Comparison of ENCODE assay signal across 8 cellular contexts in the genomic region with DNA sequence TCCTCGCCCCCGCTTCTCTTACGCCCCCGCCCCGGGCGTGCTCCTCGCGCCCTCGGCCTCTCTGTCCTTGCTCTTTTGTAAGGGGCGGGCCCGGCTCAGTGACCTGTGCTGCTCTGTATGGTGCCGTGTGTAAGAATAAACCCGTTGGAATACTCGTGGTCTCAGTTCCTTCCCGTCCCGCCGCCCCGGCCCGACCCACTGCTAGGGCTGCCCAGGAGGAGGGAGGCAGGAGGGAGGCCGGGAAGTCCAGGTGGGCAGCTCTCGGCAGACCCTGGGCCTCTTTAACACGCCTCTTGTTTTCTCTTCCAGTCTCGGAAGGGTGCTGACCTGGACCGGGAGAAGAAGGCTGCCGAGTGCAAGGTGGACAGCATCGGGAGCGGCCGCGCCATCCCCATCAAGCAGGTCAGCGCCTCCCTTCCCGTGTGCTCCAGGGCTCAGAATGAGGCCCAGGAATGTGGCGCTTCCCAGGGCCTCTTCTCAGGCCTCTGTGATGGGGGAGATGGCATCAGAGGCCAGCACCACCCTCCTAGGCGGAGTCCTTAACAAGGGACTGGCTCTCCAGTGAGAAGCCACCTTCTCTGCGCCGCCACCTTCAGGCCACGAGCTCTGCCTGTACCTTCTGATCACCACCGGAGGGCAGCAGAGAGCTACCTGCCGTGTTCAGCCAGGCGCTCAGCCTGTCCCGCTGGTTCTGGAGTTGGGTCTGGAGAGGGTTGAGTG. TPM values are rescaled to one million over a fixed set of nuclear protein-coding genes. Genes with fewer than 3 reads are reported as not detected.
A peak's percentile ranks its signal among the peaks of the same experiment; 100 is the strongest.
DNase-seq lines count a peak whose midpoint lies in the region; ATAC-seq and TF ChIP-seq lines count a peak whose summit lies in the region.

No MANE protein-coding gene starts in this region.

- TF ChIP-seq CTCF in fibroblast of the aortic adventitia (IDR thresholded peaks at IDR 0.05; ENCODE audit: insufficient read depth, low read length) (peak; percentile 100), testis (IDR thresholded peaks at IDR 0.05) (peak; percentile 90 to 95 (median 91))

- no peaks in the 10 kb centered on the region for H3K27me3 Mint-ChIP-seq in activated T-helper 1 cell treated with anti-CD3 and anti-CD28 coated beads, Interleukin-12 subunit alpha, Interleukin-12 subunit beta, Interleukin-2, Interleukin-4 antibody, amounts not matched to agents 30 ng/mL and 10 ng/mL and 1 ng/mL, durations not matched to agents 14 hours and 24 hours and 36 hours (ENCODE audit: insufficient read depth)

- no peak overlapping the region for H3K27ac Mint-ChIP-seq in activated T-helper 1 cell treated with anti-CD3 and anti-CD28 coated beads, Interleukin-12 subunit alpha, Interleukin-12 subunit beta, Interleukin-2, Interleukin-4 antibody, amounts not matched to agents 30 ng/mL and 10 ng/mL and 1 ng/mL, durations not matched to agents 14 hours and 24 hours and 36 hours

- peak; percentile 59 for DNase-seq in DMS153 treated with DMSO at 0.1 percent for 48 hours (lab: John Stamatoyannopoulos, UW; ENCODE audit: unreplicated experiment)
- peak; percentile 67 to 83 for DNase-seq in Kasumi-1 (lab: John Stamatoyannopoulos, UW)
- peak; percentile 86 for DNase-seq in RKO (ENCODE audit: low spot score)
- peak; percentile 71 for DNase-seq in activated T-helper 1 cell treated with anti-CD3 and anti-CD28 coated beads, Interleukin-12 subunit alpha, Interleukin-12 subunit beta, Interleukin-2, Interleukin-4 antibody, amounts not matched to agents 30 ng/mL and 10 ng/mL and 1 ng/mL, durations not matched to agents 14 hours and 24 hours and 36 hours (ENCODE audit: low spot score)
- DNase-seq in fibroblast of the aortic adventitia (ENCODE audit: low read depth) = peak; percentile 77
- DNase-seq in occipital lobe (lab: John Stamatoyannopoulos, UW) = peak; percentile 78
- peak; percentile 90 for DNase-seq in testis

- H3K4me3 Mint-ChIP-seq in activated T-helper 1 cell treated with anti-CD3 and anti-CD28 coated beads, Interleukin-12 subunit alpha, Interleukin-12 subunit beta, Interleukin-2, Interleukin-4 antibody, amounts not matched to agents 30 ng/mL and 10 ng/mL and 1 ng/mL, durations not matched to agents 14 hours and 24 hours and 36 hours = no peak overlapping the region

- intact Hi-C loops in activated T-helper 1 cell treated with anti-CD3 and anti-CD28 coated beads, Interleukin-12 subunit alpha, Interleukin-12 subunit beta, Interleukin-2, Interleukin-4 antibody, amounts not matched to agents 30 ng/mL and 10 ng/mL and 1 ng/mL, durations not matched to agents 14 hours and 24 hours and 36 hours (cut with micrococcal nuclease) = loop anchor here (1.0 kb wide), 3 partner anchors 49 to 180 kb away; no protein-coding TSS in a partner anchor
- intact Hi-C loops in testis (cut with DNase I; ENCODE audit: low total_unique reads) = loop anchor here (10.0 kb wide), 1 partner anchor 51 kb away; no protein-coding TSS in a partner anchor

- no peaks in the 10 kb centered on the region for H3K36me3 ChIP-seq in testis (ENCODE audit: low read depth, missing control alignments)

- no peak overlapping the region for H3K27ac ChIP-seq in testis

- no peaks in the 10 kb centered on the region for H3K27me3 ChIP-seq in testis

- H3K9me3 ChIP-seq in testis = no peaks in the 10 kb centered on the region

- TF ChIP-seq POLR2A in testis (IDR thresholded peaks at IDR 0.05) = no peak

- peaks cover 6% of the 10 kb centered on the region for H3K4me1 ChIP-seq in testis

- H3K9me3 Mint-ChIP-seq in activated T-helper 1 cell treated with anti-CD3 and anti-CD28 coated beads, Interleukin-12 subunit alpha, Interleukin-12 subunit beta, Interleukin-2, Interleukin-4 antibody, amounts not matched to agents 30 ng/mL and 10 ng/mL and 1 ng/mL, durations not matched to agents 14 hours and 24 hours and 36 hours = no peaks in the 10 kb centered on the region

- 37 to 60% methylated on average over 21 to 40 of the region's 40 CpGs for WGBS in testis, 2 donors

- H3K4me1 Mint-ChIP-seq in activated T-helper 1 cell treated with anti-CD3 and anti-CD28 coated beads, Interleukin-12 subunit alpha, Interleukin-12 subunit beta, Interleukin-2, Interleukin-4 antibody, amounts not matched to agents 30 ng/mL and 10 ng/mL and 1 ng/mL, durations not matched to agents 14 hours and 24 hours and 36 hours (ENCODE audit: low read depth) = no peaks in the 10 kb centered on the region

- no peak overlapping the region for H3K4me3 ChIP-seq in fibroblast of the aortic adventitia (ENCODE audit: low read depth, low read length)
- H3K4me3 ChIP-seq in testis = peak overlapping the region in 1 of 2 donors; percentile 13

- ATAC-seq in GM21786 (IDR thresholded peaks at IDR 0.05; ENCODE audit: unreplicated experiment) = peak; percentile 92

- H3K36me3 Mint-ChIP-seq in activated T-helper 1 cell treated with anti-CD3 and anti-CD28 coated beads, Interleukin-12 subunit alpha, Interleukin-12 subunit beta, Interleukin-2, Interleukin-4 antibody, amounts not matched to agents 30 ng/mL and 10 ng/mL and 1 ng/mL, durations not matched to agents 14 hours and 24 hours and 36 hours (ENCODE audit: low read depth) = peaks cover 7% of the 10 kb centered on the region

RNA-seq across cellular contexts. Expression of a gene that starts 37.4 kb away (rescaled TPM):
- 52.9 and 58.0 TPM in 2 replicates for total RNA-seq in activated T-helper 1 cell treated with anti-CD3 and anti-CD28 coated beads, Interleukin-12 subunit alpha, Interleukin-12 subunit beta, Interleukin-2, Interleukin-4 antibody, amounts not matched to agents 30 ng/mL and 10 ng/mL and 1 ng/mL, durations not matched to agents 14 hours and 24 hours and 36 hours
- total RNA-seq in fibroblast of the aortic adventitia (ENCODE audit: low replicate concordance) = 50.2 and 74.6 TPM in 2 replicates
- 85.6 TPM for total RNA-seq in occipital lobe
- total RNA-seq in testis = 10 to 100 TPM; 65.6 to 90.5 TPM
- polyA plus RNA-seq in testis (ENCODE audit: insufficient read depth, low read depth, low replicate concordance) = 44.1 TPM

RNA-seq across cellular contexts. Expression of a gene that starts 40.4 kb away (rescaled TPM):
- 55.3 and 63.4 TPM in 2 replicates for total RNA-seq in activated T-helper 1 cell treated with anti-CD3 and anti-CD28 coated beads, Interleukin-12 subunit alpha, Interleukin-12 subunit beta, Interleukin-2, Interleukin-4 antibody, amounts not matched to agents 30 ng/mL and 10 ng/mL and 1 ng/mL, durations not matched to agents 14 hours and 24 hours and 36 hours
- 11.7 and 20.2 TPM in 2 replicates for total RNA-seq in fibroblast of the aortic adventitia (ENCODE audit: low replicate concordance)
- 9.7 TPM for total RNA-seq in occipital lobe
- 10 to 100 TPM; 63.2 to 68.7 TPM for total RNA-seq in testis
- 30.8 TPM for polyA plus RNA-seq in testis (ENCODE audit: insufficient read depth, low read depth, low replicate concordance)

RNA-seq across cellular contexts. Expression of a gene that starts 43.0 kb away (rescaled TPM):
- total RNA-seq in activated T-helper 1 cell treated with anti-CD3 and anti-CD28 coated beads, Interleukin-12 subunit alpha, Interleukin-12 subunit beta, Interleukin-2, Interleukin-4 antibody, amounts not matched to agents 30 ng/mL and 10 ng/mL and 1 ng/mL, durations not matched to agents 14 hours and 24 hours and 36 hours = 92.6 and 96.3 TPM in 2 replicates
- total RNA-seq in fibroblast of the aortic adventitia (ENCODE audit: low replicate concordance) = 62.7 and 86.0 TPM in 2 replicates
- 30.7 TPM for total RNA-seq in occipital lobe
- 100 to 1,000 TPM; 114 to 124 TPM for total RNA-seq in testis
- polyA plus RNA-seq in testis (ENCODE audit: insufficient read depth, low read depth, low replicate concordance) = 60.3 TPM

RNA-seq across cellular contexts. Expression of a gene that starts 43.8 kb away (rescaled TPM):
- not detected in 2 replicates for total RNA-seq in activated T-helper 1 cell treated with anti-CD3 and anti-CD28 coated beads, Interleukin-12 subunit alpha, Interleukin-12 subunit beta, Interleukin-2, Interleukin-4 antibody, amounts not matched to agents 30 ng/mL and 10 ng/mL and 1 ng/mL, durations not matched to agents 14 hours and 24 hours and 36 hours
- total RNA-seq in fibroblast of the aortic adventitia (ENCODE audit: low replicate concordance) (not detected in 2 replicates), occipital lobe (not detected), testis (10 to 100 TPM in 1 of 2 donors, 1 to 10 TPM in 1; 2.9 to 15.6 TPM)
- polyA plus RNA-seq in testis (ENCODE audit: insufficient read depth, low read depth, low replicate concordance) = 7.2 TPM
